In genomic region chr4:15395342-15395741, GRCh38 we compare ENCODE assay signal across 21 cellular contexts. TPM values are rescaled to one million over a fixed set of nuclear protein-coding genes. Genes with fewer than 3 reads are reported as not detected.
DNase-seq lines count a peak whose midpoint lies in the region; ATAC-seq and TF ChIP-seq lines count a peak whose summit lies in the region.
"Had no signal": no experiment of that assay in that cellular context is flagged by ENCODE, and none has a peak within 500 bp of the region (broad histone marks: within the 10 kb centered on the region; RNA-seq: fewer than 3 reads in every experiment).

No MANE protein-coding gene starts in this region.

- in situ Hi-C loops in IMR-90 (cut with MboI; ENCODE audit: low sequenced_read_pairs): no loop called here

- H3K56ac ChIP-seq in IMR-90 (ENCODE audit: extremely low read depth, insufficient read depth, low read length): no peak overlapping the region

- no peaks in the 10 kb centered on the region for H3K36me3 ChIP-seq in IMR-90 (ENCODE audit: control insufficient read depth, insufficient read depth, low read length)

- no peak for TF ChIP-seq RAD21 in IMR-90 (IDR thresholded peaks at IDR 0.05; ENCODE audit: low read length)

- H3K27me3 Mint-ChIP-seq in chondrocyte (ENCODE audit: low read depth): no peaks in the 10 kb centered on the region
- H3K27me3 Mint-ChIP-seq in natural killer cell treated with Interleukin-12 subunit alpha and Interleukin-12 subunit beta and Interleukin-15 and Interleukin-18, amount 100 ng/mL, for 72 hours: peaks cover 0 to 2% of the 10 kb centered on the region in 2 donors
- H3K27me3 Mint-ChIP-seq in T-helper 17 cell: peaks cover 6% of the 10 kb centered on the region
- H3K27me3 Mint-ChIP-seq: CD4-positive, CD25-positive, alpha-beta regulatory T cell had no signal

- no peak overlapping the region for H3K4me2 ChIP-seq in IMR-90 (ENCODE audit: low read depth, low read length)
- H3K4me2 ChIP-seq: A549 had no signal

- peak overlapping the region; percentile 51; the same call in 1 of the 2 replicates for H2BK20ac ChIP-seq in IMR-90 (ENCODE audit: low read depth, low read length)

- dilution Hi-C loops in IMR-90 (cut with HindIII; ENCODE audit: low sequenced_read_pairs, unreplicated experiment): no loop called here

- H4K20me1 ChIP-seq in IMR-90 (ENCODE audit: insufficient read depth, low read length): no peaks in the 10 kb centered on the region

- WGBS in IMR-90 (ENCODE audit: extremely low coverage in 2 of 2, insufficient read length in 1 of 2), 2 experiments: no CpG with 5 or more reads among the region's 3 CpGs

- H2BK15ac ChIP-seq in IMR-90 (ENCODE audit: low read depth, low read length): no peak overlapping the region

- H3K23ac ChIP-seq in IMR-90 (ENCODE audit: low read depth, low read length): no peak overlapping the region

- no peak for TF ChIP-seq POLR2A in IMR-90 (IDR thresholded peaks at IDR 0.05; ENCODE audit: low read depth, low read length)

- ATAC-seq in IMR-90 (ENCODE audit: low read depth) (peak; percentile 63), sciatic nerve (peak; percentile 19), HG03175 (IDR thresholded peaks at IDR 0.05; ENCODE audit: unreplicated experiment) (no peak), T-helper 17 cell (no peak)
- ATAC-seq in natural killer cell treated with Interleukin-12 subunit alpha and Interleukin-12 subunit beta and Interleukin-15 and Interleukin-18, amount 100 ng/mL, for 72 hours: no peak
- ATAC-seq: Right ventricle myocardium inferior had no signal

- H3K4me3 ChIP-seq in IMR-90 (ENCODE audit: insufficient read depth, low read depth, low read length): no peak overlapping the region
- H3K4me3 ChIP-seq: A549, GM12878, SK-N-MC had no signal

- H3K36me3 Mint-ChIP-seq in chondrocyte (ENCODE audit: low read depth) (no peaks in the 10 kb centered on the region), T-helper 17 cell (ENCODE audit: low read depth) (peaks cover 2% of the 10 kb centered on the region)
- no peaks in the 10 kb centered on the region for H3K36me3 Mint-ChIP-seq in natural killer cell treated with Interleukin-12 subunit alpha and Interleukin-12 subunit beta and Interleukin-15 and Interleukin-18, amount 100 ng/mL, for 72 hours
- H3K36me3 Mint-ChIP-seq: CD4-positive, CD25-positive, alpha-beta regulatory T cell had no signal

- H2AK5ac ChIP-seq in IMR-90 (ENCODE audit: low read depth, low read length): no peak overlapping the region

- H3K27ac Mint-ChIP-seq in chondrocyte (ENCODE audit: unreplicated experiment) (peak overlapping the region; percentile 34), T-helper 17 cell (no peak overlapping the region)
- H3K27ac Mint-ChIP-seq in natural killer cell treated with Interleukin-12 subunit alpha and Interleukin-12 subunit beta and Interleukin-15 and Interleukin-18, amount 100 ng/mL, for 72 hours: no peak overlapping the region
- H3K27ac Mint-ChIP-seq: CD4-positive, CD25-positive, alpha-beta regulatory T cell had no signal

- peaks cover 6% of the 10 kb centered on the region for H3K4me1 ChIP-seq in IMR-90 (ENCODE audit: control insufficient read depth, insufficient read depth, low read length)
- H3K4me1 ChIP-seq: A549 had no signal

- no TSS peak for BruUV-seq in IMR-90 (replicated peaks; lab: Mats Ljungman, UMichigan)

- 0 out of 2 replicates have a peak overlapping the region, but pooled peaks have one; percentile 3 for H3K4ac ChIP-seq in IMR-90 (ENCODE audit: low read depth, low read length)

- intact Hi-C loops in IMR-90 (cut with micrococcal nuclease) (no loop called here), sciatic nerve (cut with DNase I) (no loop called here)

- no peak overlapping the region for H4K91ac ChIP-seq in IMR-90 (ENCODE audit: insufficient read depth, low read depth, low read length)

- H3K4me1 Mint-ChIP-seq in chondrocyte (ENCODE audit: low read depth) (peaks cover 51% of the 10 kb centered on the region), T-helper 17 cell (peaks cover 6% of the 10 kb centered on the region)
- H3K4me1 Mint-ChIP-seq in natural killer cell treated with Interleukin-12 subunit alpha and Interleukin-12 subunit beta and Interleukin-15 and Interleukin-18, amount 100 ng/mL, for 72 hours (ENCODE audit: low read depth in 2 of 2): peaks cover 5 to 11% of the 10 kb centered on the region in 2 donors

- no peak overlapping the region for H3K9ac ChIP-seq in IMR-90 (ENCODE audit: low read depth, low read length)

- TF ChIP-seq CTCF in IMR-90 (conservative IDR thresholded peaks at IDR 0.05; ENCODE audit: low read depth, low read length): no peak
- no peak for TF ChIP-seq CTCF in chondrocyte (IDR thresholded peaks at IDR 0.05)

- no peak overlapping the region for H2BK120ac ChIP-seq in IMR-90 (ENCODE audit: low read depth, low read length)

- H4K5ac ChIP-seq in IMR-90 (ENCODE audit: low read depth, low read length): no peak overlapping the region

- DNase-seq in EH (ENCODE audit: low read depth) (peak; percentile 61), IMR-90 (peak; percentile 48), chondrocyte (ENCODE audit: low spot score) (no peak), sciatic nerve (ENCODE audit: low spot score) (no peak), amniotic stem cell (lab: John Stamatoyannopoulos, UW) (no peak), T-helper 17 cell (no peak)
- DNase-seq in natural killer cell treated with Interleukin-12 subunit alpha and Interleukin-12 subunit beta and Interleukin-15 and Interleukin-18, amount 100 ng/mL, for 72 hours (ENCODE audit: low spot score): no peak
- DNase-seq: CD4-positive, CD25-positive, alpha-beta regulatory T cell; DMS79; Kasumi-1; NCI-H1694; NCI-H2081; NCI-H2171; NCI-H526 treated with DMSO at 0.1 percent for 48 hours; OCI-M1 had no signal

- H2AK9ac ChIP-seq in IMR-90 (replicated peaks; ENCODE audit: low read depth, low read length, poor library complexity): no peak overlapping the region

- H3K9me3 ChIP-seq in IMR-90 (ENCODE audit: control insufficient read depth, insufficient read depth, low read length) (no peaks in the 10 kb centered on the region), T-helper 17 cell (ENCODE audit: control insufficient read depth, low read length, poor library complexity, severe bottlenecking) (no peaks in the 10 kb centered on the region)
- H3K9me3 ChIP-seq: A549 had no signal

- CTCF ChIA-PET in IMR-90 (lab: Yijun Ruan, JAX): interaction anchor here (0.9 to 2.5 kb wide), 5 partner anchors 25 to 172 kb away, joined by 3 to 14 read pairs (median 4); no protein-coding TSS in a partner anchor

- H3K4me3 Mint-ChIP-seq in chondrocyte (ENCODE audit: unreplicated experiment) (no peak overlapping the region), T-helper 17 cell (no peak overlapping the region)
- no peak overlapping the region for H3K4me3 Mint-ChIP-seq in natural killer cell treated with Interleukin-12 subunit alpha and Interleukin-12 subunit beta and Interleukin-15 and Interleukin-18, amount 100 ng/mL, for 72 hours
- H3K4me3 Mint-ChIP-seq: CD4-positive, CD25-positive, alpha-beta regulatory T cell had no signal

- POLR2A ChIA-PET in IMR-90 (lab: Charles Lee; ENCODE audit: unreplicated experiment): no interaction called here

- peaks cover 4% of the 10 kb centered on the region for H3K9me1 ChIP-seq in IMR-90 (ENCODE audit: insufficient read depth, low read length)

- H3K27me3 ChIP-seq in IMR-90 (ENCODE audit: control insufficient read depth, insufficient read depth, low read length): peaks cover 10% of the 10 kb centered on the region

- no peak overlapping the region for H3K18ac ChIP-seq in IMR-90 (ENCODE audit: low read depth, low read length)

- no peak overlapping the region for H4K8ac ChIP-seq in IMR-90 (ENCODE audit: low read depth in 2 of 2, low read length in 2 of 2)

- no peak overlapping the region for H3K27ac ChIP-seq in IMR-90 (ENCODE audit: insufficient read depth, low read length)
- H3K27ac ChIP-seq: A549, SK-N-MC had no signal

- H3K79me1 ChIP-seq in IMR-90 (ENCODE audit: low read depth in 1 of 2, low read length in 2 of 2): no peaks in the 10 kb centered on the region

- H2BK5ac ChIP-seq in IMR-90 (ENCODE audit: low read depth, low read length, poor library complexity, severe bottlenecking): no peak overlapping the region

- H2AFZ ChIP-seq in IMR-90 (replicated peaks; ENCODE audit: low read length, poor library complexity): no peak overlapping the region

- no peak overlapping the region for H3K14ac ChIP-seq in IMR-90 (replicated peaks; ENCODE audit: low read depth, low read length)

- H3K9me3 Mint-ChIP-seq in chondrocyte (ENCODE audit: low read depth): no peaks in the 10 kb centered on the region
- no peaks in the 10 kb centered on the region for H3K9me3 Mint-ChIP-seq in natural killer cell treated with Interleukin-12 subunit alpha and Interleukin-12 subunit beta and Interleukin-15 and Interleukin-18, amount 100 ng/mL, for 72 hours

TF ChIP-seq in IMR-90, 13 proteins besides CTCF, POLR2A, EP300 and RAD21:
- TF ChIP-seq CHD1 (IDR thresholded peaks at IDR 0.05; ENCODE audit: low read depth, low read length) (no peak), MAFK (IDR thresholded peaks at IDR 0.05; ENCODE audit: low read depth, low read length) (no peak), BHLHE40 (IDR thresholded peaks at IDR 0.05; ENCODE audit: low read depth, low read length) (no peak), MAZ (IDR thresholded peaks at IDR 0.05; ENCODE audit: borderline replicate concordance, low read depth, low read length) (no peak), MXI1 (IDR thresholded peaks at IDR 0.05; ENCODE audit: borderline replicate concordance, low read depth, low read length) (no peak), FOS (IDR thresholded peaks at IDR 0.05; ENCODE audit: low read depth, low read length) (no peak), CEBPB (IDR thresholded peaks at IDR 0.05; ENCODE audit: low read depth, low read length) (no peak), NFE2L2 (IDR thresholded peaks at IDR 0.05; ENCODE audit: low read depth, low read length) (no peak), RFX5 (IDR thresholded peaks at IDR 0.05; ENCODE audit: low read depth, low read length) (no peak), RCOR1 (IDR thresholded peaks at IDR 0.05; ENCODE audit: insufficient replicate concordance, low read length) (no peak), SMC3 (IDR thresholded peaks at IDR 0.05; ENCODE audit: low read depth, low read length) (no peak)
TF ChIP-seq in IMR-90: peak in this region for 0.

RNA-seq across cellular contexts. Expression of gene C1QTNF7, which starts 32.5 kb away (rescaled TPM):
- total RNA-seq in IMR-90 (2012; rRNA removed) (0.18 and 0.28 TPM in 2 replicates), chondrocyte (0.33 to 1.0 TPM (median 0.53 TPM) in 3 replicates), sciatic nerve (3.3 TPM), T-helper 17 cell (not detected)
- 0.12 and 0.23 TPM in 2 replicates for polyA plus RNA-seq in IMR-90 (2012; rRNA removed)
- 0.01 and 0.10 TPM in 2 replicates for polyA plus RNA-seq in IMR-90 (2012; cell fraction: cytosol; rRNA removed)
- 0.10 TPM in 1 of 2 replicates, not detected in the other for polyA plus RNA-seq in IMR-90 (2012; cell fraction: nucleus; rRNA removed; ENCODE audit: low replicate concordance)
- not detected for total RNA-seq in natural killer cell treated with Interleukin-12 subunit alpha and Interleukin-12 subunit beta and Interleukin-15 and Interleukin-18, amount 100 ng/mL, for 72 hours
- total RNA-seq: CD4-positive, CD25-positive, alpha-beta regulatory T cell; GM12878; MCF 10A had no signal
- polyA plus RNA-seq: A549; CD4-positive, CD25-positive, alpha-beta regulatory T cell; GM12878 had no signal

Comparison
In these comparisons a context has a peak if more than half of its experiments do, and no peak if none do; other contexts are left out.
1. DNase-seq: peak in EH (single experiment) and IMR-90 (single experiment); none in chondrocyte (single experiment), sciatic nerve (single experiment), natural killer cell treated with Interleukin-12 subunit alpha and Interleukin-12 subunit beta and Interleukin-15 and Interleukin-18, amount 100 ng/mL, for 72 hours (single experiment), amniotic stem cell (single experiment) and T-helper 17 cell (0 of 3).
2. ATAC-seq: peak in IMR-90 (single experiment) and sciatic nerve (single experiment); none in HG03175 (single experiment), natural killer cell treated with Interleukin-12 subunit alpha and Interleukin-12 subunit beta and Interleukin-15 and Interleukin-18, amount 100 ng/mL, for 72 hours (0 of 2) and T-helper 17 cell (single experiment).